In genomic region chr11:63835156-63835540, GRCh38 we compare ENCODE assay signal across 18 cellular contexts. TPM values are rescaled to one million over a fixed set of nuclear protein-coding genes. Genes with fewer than 3 reads are reported as not detected.
A peak's percentile ranks its signal among the peaks of the same experiment; 100 is the strongest.
DNase-seq lines count a peak whose midpoint lies in the region; ATAC-seq and TF ChIP-seq lines count a peak whose summit lies in the region.
"Had no signal": no experiment of that assay in that cellular context is flagged by ENCODE, and none has a peak within 500 bp of the region (broad histone marks: within the 10 kb centered on the region; RNA-seq: fewer than 3 reads in every experiment).

No MANE protein-coding gene starts in this region.

- peaks cover 34% of the 10 kb centered on the region for H3K4me1 Mint-ChIP-seq in activated naive CD8-positive, alpha-beta T cell treated with anti-CD3 and anti-CD28 coated beads, Interleukin-2, amount 10 ng/mL, durations not matched to agents 7 days and 5 days
- peaks cover 18% of the 10 kb centered on the region for H3K4me1 Mint-ChIP-seq in activated naive CD8-positive, alpha-beta T cell treated with anti-CD3 and anti-CD28 coated beads, Interleukin-2, amount 50 U/mL, for 24 hours
- peaks cover 46% of the 10 kb centered on the region for H3K4me1 Mint-ChIP-seq in WTC11
- peaks cover 25 to 42% of the 10 kb centered on the region in 2 donors for H3K4me1 Mint-ChIP-seq in stimulated activated naive B cell treated with anti-CD40 and anti-IgM and Interleukin-4, amounts not matched to agents 10 μg/mL and 1 μg/mL and 100 μg/mL, for 72 hours
- peaks cover 21% of the 10 kb centered on the region for H3K4me1 Mint-ChIP-seq in activated CD4-positive, alpha-beta T cell treated with anti-CD3 and anti-CD28 coated beads, Interleukin-2, amount 10 ng/mL, durations not matched to agents 24 days and 14 days

- no peak overlapping the region for H3K4me3 Mint-ChIP-seq in activated naive CD8-positive, alpha-beta T cell treated with anti-CD3 and anti-CD28 coated beads, Interleukin-2, amount 10 ng/mL, durations not matched to agents 7 days and 5 days
- H3K4me3 Mint-ChIP-seq in activated naive CD8-positive, alpha-beta T cell treated with anti-CD3 and anti-CD28 coated beads, Interleukin-2, amount 50 U/mL, for 24 hours, result no peak overlapping the region
- no peak overlapping the region for H3K4me3 Mint-ChIP-seq in WTC11
- H3K4me3 Mint-ChIP-seq in stimulated activated naive B cell treated with anti-CD40 and anti-IgM and Interleukin-4, amounts not matched to agents 10 μg/mL and 1 μg/mL and 100 μg/mL, for 72 hours, result no peak overlapping the region
- no peak overlapping the region for H3K4me3 Mint-ChIP-seq in activated CD4-positive, alpha-beta T cell treated with anti-CD3 and anti-CD28 coated beads, Interleukin-2, amount 10 ng/mL, durations not matched to agents 24 days and 14 days

- CTCF ChIA-PET in WTC11 (lab: Charles Lee), result interaction anchor here (0.8 to 1.3 kb wide), 6 partner anchors 72 to 166 kb away, joined by 3 to 4 read pairs (median 3); no protein-coding TSS in a partner anchor

- intact Hi-C loops in activated CD4-positive, alpha-beta T cell treated with anti-CD3 and anti-CD28 coated beads, Interleukin-2, amount 10 ng/mL, durations not matched to agents 24 days and 14 days (cut with micrococcal nuclease), result loop anchor here (5.0 kb wide), 1 partner anchor 152 kb away; the partner anchor contains the start of gene OTUB1
- intact Hi-C loops in Right ventricle myocardium inferior (cut with DNase I), result no loop called here

- no peak for DNase-seq in activated naive CD8-positive, alpha-beta T cell treated with anti-CD3 and anti-CD28 coated beads, Interleukin-2, amount 10 ng/mL, durations not matched to agents 7 days and 5 days
- no peak for DNase-seq in activated naive CD8-positive, alpha-beta T cell treated with anti-CD3 and anti-CD28 coated beads, Interleukin-2, amount 50 U/mL, for 24 hours
- DNase-seq in WTC11 (ENCODE audit: low spot score) (no peak), islet precursor cell (peak; percentile 70), Right ventricle myocardium inferior (ENCODE audit: missing footprints) (no peak)
- DNase-seq in stimulated activated naive B cell treated with anti-CD40 and anti-IgM and Interleukin-4, amounts not matched to agents 10 μg/mL and 1 μg/mL and 100 μg/mL, for 72 hours, result no peak
- DNase-seq in activated CD4-positive, alpha-beta T cell treated with anti-CD3 and anti-CD28 coated beads, Interleukin-2, amount 10 ng/mL, durations not matched to agents 24 days and 14 days, result no peak
- DNase-seq: CD4-positive, CD25-positive, alpha-beta regulatory T cell; EL; GF-D8; Kasumi-1; NCI-H1694 treated with DMSO at 0.1 percent for 48 hours; NCI-H2081 treated with DMSO at 0.1 percent for 48 hours; NCI-H2171 treated with DMSO at 0.1 percent for 48 hours; NCI-H524 treated with DMSO at 0.1 percent for 48 hours; Peyer's patch; SJCRH30 had no signal

- no peaks in the 10 kb centered on the region for H3K9me3 Mint-ChIP-seq in activated naive CD8-positive, alpha-beta T cell treated with anti-CD3 and anti-CD28 coated beads, Interleukin-2, amount 10 ng/mL, durations not matched to agents 7 days and 5 days
- H3K9me3 Mint-ChIP-seq in activated naive CD8-positive, alpha-beta T cell treated with anti-CD3 and anti-CD28 coated beads, Interleukin-2, amount 50 U/mL, for 24 hours, result no peaks in the 10 kb centered on the region
- H3K9me3 Mint-ChIP-seq in WTC11, result no peaks in the 10 kb centered on the region
- H3K9me3 Mint-ChIP-seq in stimulated activated naive B cell treated with anti-CD40 and anti-IgM and Interleukin-4, amounts not matched to agents 10 μg/mL and 1 μg/mL and 100 μg/mL, for 72 hours, result no peaks in the 10 kb centered on the region
- no peaks in the 10 kb centered on the region for H3K9me3 Mint-ChIP-seq in activated CD4-positive, alpha-beta T cell treated with anti-CD3 and anti-CD28 coated beads, Interleukin-2, amount 10 ng/mL, durations not matched to agents 24 days and 14 days
- H3K9me3 Mint-ChIP-seq: CD4-positive, CD25-positive, alpha-beta regulatory T cell had no signal

- no peaks in the 10 kb centered on the region for H3K27me3 Mint-ChIP-seq in activated naive CD8-positive, alpha-beta T cell treated with anti-CD3 and anti-CD28 coated beads, Interleukin-2, amount 10 ng/mL, durations not matched to agents 7 days and 5 days
- H3K27me3 Mint-ChIP-seq in activated naive CD8-positive, alpha-beta T cell treated with anti-CD3 and anti-CD28 coated beads, Interleukin-2, amount 50 U/mL, for 24 hours, result no peaks in the 10 kb centered on the region
- no peaks in the 10 kb centered on the region; the same call in 1 of the 2 replicates for H3K27me3 Mint-ChIP-seq in WTC11 (ENCODE audit: low read depth)
- H3K27me3 Mint-ChIP-seq in stimulated activated naive B cell treated with anti-CD40 and anti-IgM and Interleukin-4, amounts not matched to agents 10 μg/mL and 1 μg/mL and 100 μg/mL, for 72 hours, result no peaks in the 10 kb centered on the region
- no peaks in the 10 kb centered on the region for H3K27me3 Mint-ChIP-seq in activated CD4-positive, alpha-beta T cell treated with anti-CD3 and anti-CD28 coated beads, Interleukin-2, amount 10 ng/mL, durations not matched to agents 24 days and 14 days
- H3K27me3 Mint-ChIP-seq: CD4-positive, CD25-positive, alpha-beta regulatory T cell had no signal

- H3K36me3 Mint-ChIP-seq in activated naive CD8-positive, alpha-beta T cell treated with anti-CD3 and anti-CD28 coated beads, Interleukin-2, amount 10 ng/mL, durations not matched to agents 7 days and 5 days, result peaks cover 5% of the 10 kb centered on the region
- H3K36me3 Mint-ChIP-seq in activated naive CD8-positive, alpha-beta T cell treated with anti-CD3 and anti-CD28 coated beads, Interleukin-2, amount 50 U/mL, for 24 hours (ENCODE audit: low read depth), result peaks cover 4% of the 10 kb centered on the region
- no peaks in the 10 kb centered on the region for H3K36me3 Mint-ChIP-seq in WTC11
- H3K36me3 Mint-ChIP-seq in stimulated activated naive B cell treated with anti-CD40 and anti-IgM and Interleukin-4, amounts not matched to agents 10 μg/mL and 1 μg/mL and 100 μg/mL, for 72 hours, result peaks cover 18 to 19% of the 10 kb centered on the region in 2 donors
- H3K36me3 Mint-ChIP-seq in activated CD4-positive, alpha-beta T cell treated with anti-CD3 and anti-CD28 coated beads, Interleukin-2, amount 10 ng/mL, durations not matched to agents 24 days and 14 days (ENCODE audit: low read depth), result peaks cover 5% of the 10 kb centered on the region
- H3K36me3 Mint-ChIP-seq: CD4-positive, CD25-positive, alpha-beta regulatory T cell had no signal

- ATAC-seq in activated naive CD8-positive, alpha-beta T cell treated with anti-CD3 and anti-CD28 coated beads, Interleukin-2, amount 10 ng/mL, durations not matched to agents 7 days and 5 days (ENCODE audit: low read depth), result no peak
- no peak for ATAC-seq in activated naive CD8-positive, alpha-beta T cell treated with anti-CD3 and anti-CD28 coated beads, Interleukin-2, amount 50 U/mL, for 24 hours
- ATAC-seq in WTC11, result no peak
- no peak for ATAC-seq in stimulated activated naive B cell treated with anti-CD40 and anti-IgM and Interleukin-4, amounts not matched to agents 10 μg/mL and 1 μg/mL and 100 μg/mL, for 72 hours (replicated peaks)
- no peak for ATAC-seq in HG02759 (IDR thresholded peaks at IDR 0.05; ENCODE audit: unreplicated experiment)
- no peak for ATAC-seq in Right ventricle myocardium inferior

- peak overlapping the region; percentile 18 for H3K27ac Mint-ChIP-seq in activated naive CD8-positive, alpha-beta T cell treated with anti-CD3 and anti-CD28 coated beads, Interleukin-2, amount 10 ng/mL, durations not matched to agents 7 days and 5 days
- no peak overlapping the region for H3K27ac Mint-ChIP-seq in activated naive CD8-positive, alpha-beta T cell treated with anti-CD3 and anti-CD28 coated beads, Interleukin-2, amount 50 U/mL, for 24 hours
- peak overlapping the region; percentile 3; the same call in 1 of the 2 replicates for H3K27ac Mint-ChIP-seq in WTC11
- peak overlapping the region; percentile 79 for H3K27ac Mint-ChIP-seq in stimulated activated naive B cell treated with anti-CD40 and anti-IgM and Interleukin-4, amounts not matched to agents 10 μg/mL and 1 μg/mL and 100 μg/mL, for 72 hours
- H3K27ac Mint-ChIP-seq in activated CD4-positive, alpha-beta T cell treated with anti-CD3 and anti-CD28 coated beads, Interleukin-2, amount 10 ng/mL, durations not matched to agents 24 days and 14 days, result no peak overlapping the region

- POLR2A ChIA-PET in activated naive CD8-positive, alpha-beta T cell treated with anti-CD3 and anti-CD28 coated beads, Interleukin-2, amount 10 ng/mL, durations not matched to agents 7 days and 5 days (lab: Charles Lee), result interaction anchor here (1.0 kb wide), 1 partner anchor 72 kb away, joined by 3 read pairs; no protein-coding TSS in a partner anchor
- POLR2A ChIA-PET in WTC11 (lab: Charles Lee), result no interaction called here

- TF ChIP-seq CTCF in WTC11 (IDR thresholded peaks at IDR 0.05), result no peak

TF ChIP-seq in WTC11, 78 proteins besides CTCF, POLR2A, EP300 and RAD21 (continues in another document):
- no peak for TF ChIP-seq OVOL2 (CRISPR knock-in tag; IDR thresholded peaks at IDR 0.05; ENCODE audit: borderline replicate concordance)
- no peak for TF ChIP-seq HMGXB4 (CRISPR knock-in tag; IDR thresholded peaks at IDR 0.05)
- TF ChIP-seq CBFB (CRISPR knock-in tag; IDR thresholded peaks at IDR 0.05; ENCODE audit: low read depth), result no peak

RNA-seq across cellular contexts. Expression of gene MARK2, which starts 3.8 kb away (rescaled TPM):
- total RNA-seq in activated naive CD8-positive, alpha-beta T cell treated with anti-CD3 and anti-CD28 coated beads, Interleukin-2, amount 10 ng/mL, durations not matched to agents 7 days and 5 days, result 10 to 100 TPM; 60.6 to 62.3 TPM
- total RNA-seq in WTC11 (2021), result 50.8 to 57.4 TPM (median 51.4 TPM) in 3 replicates
- total RNA-seq in activated CD4-positive, alpha-beta T cell treated with anti-CD3 and anti-CD28 coated beads, Interleukin-2, amount 10 ng/mL, durations not matched to agents 24 days and 14 days, result 34.2 and 41.0 TPM in 2 replicates
- 37.4 TPM for total RNA-seq in Right ventricle myocardium inferior

RNA-seq across cellular contexts. Expression of gene SPINDOC, which starts 21.9 kb away (rescaled TPM):
- 10 to 100 TPM; 35.1 to 35.2 TPM for total RNA-seq in activated naive CD8-positive, alpha-beta T cell treated with anti-CD3 and anti-CD28 coated beads, Interleukin-2, amount 10 ng/mL, durations not matched to agents 7 days and 5 days
- total RNA-seq in WTC11 (2021) (93.8 to 108 TPM (median 106 TPM) in 3 replicates), Right ventricle myocardium inferior (11.9 TPM)
- 60.2 and 65.8 TPM in 2 replicates for total RNA-seq in activated CD4-positive, alpha-beta T cell treated with anti-CD3 and anti-CD28 coated beads, Interleukin-2, amount 10 ng/mL, durations not matched to agents 24 days and 14 days

Comparison
In these comparisons a context has a peak if more than half of its experiments do, and no peak if none do; other contexts are left out.
1. H3K27ac Mint-ChIP-seq: peak in activated naive CD8-positive, alpha-beta T cell treated with anti-CD3 and anti-CD28 coated beads, Interleukin-2, amount 10 ng/mL, durations not matched to agents 7 days and 5 days (single experiment), WTC11 (single experiment) and stimulated activated naive B cell treated with anti-CD40 and anti-IgM and Interleukin-4, amounts not matched to agents 10 μg/mL and 1 μg/mL and 100 μg/mL, for 72 hours (single experiment); none in activated naive CD8-positive, alpha-beta T cell treated with anti-CD3 and anti-CD28 coated beads, Interleukin-2, amount 50 U/mL, for 24 hours (single experiment) and activated CD4-positive, alpha-beta T cell treated with anti-CD3 and anti-CD28 coated beads, Interleukin-2, amount 10 ng/mL, durations not matched to agents 24 days and 14 days (single experiment).